10 cellular contexts compared by ENCODE assay signal in the genomic region with DNA sequence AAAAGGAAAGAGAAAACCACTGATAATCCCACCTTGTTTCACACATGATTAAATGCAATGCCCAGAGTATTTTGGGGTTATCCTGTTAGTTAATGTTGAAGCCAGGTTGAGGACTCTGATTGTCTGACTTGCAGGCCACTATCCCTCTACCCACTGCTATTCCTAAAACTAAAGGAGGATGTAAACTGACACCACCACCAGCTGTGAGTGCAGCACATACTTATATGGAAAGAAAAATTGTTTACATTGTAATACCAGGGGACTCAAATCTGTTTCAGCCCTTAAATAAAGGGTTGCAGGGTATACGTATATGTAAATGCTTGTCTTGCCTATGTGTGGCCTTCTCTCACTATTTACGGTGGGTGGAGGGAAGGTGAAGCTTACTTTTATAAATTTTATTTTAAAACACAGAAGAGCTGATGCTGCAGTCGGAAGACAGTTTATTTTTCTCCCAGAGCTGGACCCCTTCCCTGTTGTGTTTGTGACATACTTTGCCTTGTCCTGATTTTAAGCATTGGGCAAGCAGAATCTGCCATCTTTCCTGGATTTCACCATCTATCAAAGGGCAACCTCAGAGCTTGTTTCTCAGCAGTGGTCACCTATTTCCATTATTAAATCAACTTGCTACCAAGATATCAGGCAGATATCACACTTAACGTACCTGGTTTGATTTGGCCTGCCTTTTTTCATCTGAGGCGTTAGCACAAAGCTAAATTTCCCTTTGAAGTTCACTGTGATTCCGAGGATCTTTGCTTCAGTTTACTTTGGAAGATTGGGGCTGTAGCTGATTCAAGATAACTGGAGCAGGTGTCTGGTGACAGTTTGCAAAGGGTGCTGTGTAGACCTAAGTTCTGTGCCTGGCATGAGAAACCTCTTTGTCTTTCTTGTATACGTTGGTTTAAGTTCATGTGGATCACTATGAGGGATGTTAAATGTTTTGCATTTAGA. TPM values are rescaled to one million over a fixed set of nuclear protein-coding genes. Genes with fewer than 3 reads are reported as not detected.
A peak's percentile ranks its signal among the peaks of the same experiment; 100 is the strongest.
DNase-seq lines count a peak whose midpoint lies in the region; ATAC-seq and TF ChIP-seq lines count a peak whose summit lies in the region.
"Had no signal": no experiment of that assay in that cellular context is flagged by ENCODE, and none has a peak within 500 bp of the region (broad histone marks: within the 10 kb centered on the region; RNA-seq: fewer than 3 reads in every experiment).

No MANE protein-coding gene starts in this region.

- CTCF ChIA-PET in activated CD8-positive, alpha-beta T cell treated with anti-CD3 and anti-CD28 coated beads for 36 hours (lab: Charles Lee): no interaction called here

- 85 to 94% methylated on average over 7 of the region's 7 CpGs for WGBS in lower leg skin, 2 donors

- in situ Hi-C loops in gastrocnemius medialis (cut with MboI; ENCODE audit: low sequenced_read_pairs in 4 of 4): no loop called here

- DNase-seq in DMS79 treated with DMSO at 0.1 percent for 48 hours (lab: John Stamatoyannopoulos, UW) (peak; percentile 20), DMS79 (lab: John Stamatoyannopoulos, UW) (no peak), NCI-H345 (lab: John Stamatoyannopoulos, UW) (peak; percentile 55), fibroblast of gingiva (ENCODE audit: low read depth) (peak; percentile 4), gastrocnemius medialis (no peak), mesenteric fat pad (ENCODE audit: low spot score) (no peak), lower leg skin (ENCODE audit: low spot score in 2 of 2) (no peak)
- DNase-seq in activated CD8-positive, alpha-beta T cell treated with anti-CD3 and anti-CD28 coated beads for 36 hours: no peak
- DNase-seq: mesendoderm had no signal

- peaks cover 2% of the 10 kb centered on the region for H3K36me3 Mint-ChIP-seq in activated CD8-positive, alpha-beta T cell treated with anti-CD3 and anti-CD28 coated beads for 36 hours (ENCODE audit: low read depth)

- H3K4me1 Mint-ChIP-seq in activated CD8-positive, alpha-beta T cell treated with anti-CD3 and anti-CD28 coated beads for 36 hours (ENCODE audit: low read depth): peaks cover 4% of the 10 kb centered on the region

- TF ChIP-seq POLR2A in gastrocnemius medialis (IDR thresholded peaks at IDR 0.05) (no peak), lower leg skin (IDR thresholded peaks at IDR 0.05) (no peak)

- ATAC-seq in gastrocnemius medialis: no peak
- no peak for ATAC-seq in activated CD8-positive, alpha-beta T cell treated with anti-CD3 and anti-CD28 coated beads for 36 hours

- intact Hi-C loops in gastrocnemius medialis (cut with DNase I; ENCODE audit: low total_unique reads): no loop called here
- intact Hi-C loops in activated CD8-positive, alpha-beta T cell treated with anti-CD3 and anti-CD28 coated beads for 36 hours (cut with micrococcal nuclease): no loop called here
- intact Hi-C loops in lower leg skin (cut with DNase I; ENCODE audit: low total_unique reads): no loop called here

- H3K9me3 Mint-ChIP-seq in activated CD8-positive, alpha-beta T cell treated with anti-CD3 and anti-CD28 coated beads for 36 hours: no peaks in the 10 kb centered on the region

- H3K4me3 ChIP-seq in gastrocnemius medialis (no peak overlapping the region), lower leg skin (ENCODE audit: low read depth, poor library complexity, severe bottlenecking) (no peak overlapping the region)

- H3K36me3 ChIP-seq in gastrocnemius medialis: no peaks in the 10 kb centered on the region

- no peak overlapping the region for H3K4me3 Mint-ChIP-seq in activated CD8-positive, alpha-beta T cell treated with anti-CD3 and anti-CD28 coated beads for 36 hours

- H3K27me3 ChIP-seq in gastrocnemius medialis: no peaks in the 10 kb centered on the region

- H3K27me3 Mint-ChIP-seq in activated CD8-positive, alpha-beta T cell treated with anti-CD3 and anti-CD28 coated beads for 36 hours: no peaks in the 10 kb centered on the region

- peak overlapping the region in 3 of 4 donors; percentile 20 to 66 (median 56) for H3K27ac ChIP-seq in gastrocnemius medialis
- H3K27ac ChIP-seq: 22Rv1 had no signal

- POLR2A ChIA-PET in activated CD8-positive, alpha-beta T cell treated with anti-CD3 and anti-CD28 coated beads for 36 hours (lab: Charles Lee): interaction anchor here (0.8 kb wide), 1 partner anchor 10 kb away, joined by 3 read pairs; no protein-coding TSS in a partner anchor

- TF ChIP-seq CTCF in gastrocnemius medialis (IDR thresholded peaks at IDR 0.05 in 4 of 5, conservative IDR thresholded peaks at IDR 0.05 in 1 of 5) (no peak), lower leg skin (IDR thresholded peaks at IDR 0.05) (no peak)
- TF ChIP-seq CTCF in activated CD8-positive, alpha-beta T cell treated with anti-CD3 and anti-CD28 coated beads for 36 hours (IDR thresholded peaks at IDR 0.05): no peak

- no peaks in the 10 kb centered on the region for H3K9me3 ChIP-seq in gastrocnemius medialis

- H3K27ac Mint-ChIP-seq in activated CD8-positive, alpha-beta T cell treated with anti-CD3 and anti-CD28 coated beads for 36 hours: no peak overlapping the region

- H3K4me1 ChIP-seq in gastrocnemius medialis: peaks cover 44 to 54% of the 10 kb centered on the region in 2 donors

RNA-seq across cellular contexts. Expression of gene DAAM1, which starts 25.2 kb away (rescaled TPM):
- total RNA-seq in gastrocnemius medialis (10 to 100 TPM in 1 of 4 donors, 1 to 10 TPM in 3; 4.4 to 13.9 (median 6.4) TPM), mesenteric fat pad (52.5 TPM), lower leg skin (100 to 1,000 TPM; 155 to 194 (median 183) TPM)
- 1 to 10 TPM; 7.2 to 9.9 TPM for total RNA-seq in activated CD8-positive, alpha-beta T cell treated with anti-CD3 and anti-CD28 coated beads for 36 hours

Comparison
In these comparisons a context has a peak if more than half of its experiments do, and no peak if none do; other contexts are left out.
1. DNase-seq: peak in DMS79 treated with DMSO at 0.1 percent for 48 hours (single experiment), NCI-H345 (single experiment) and fibroblast of gingiva (single experiment); none in DMS79 (single experiment), gastrocnemius medialis (0 of 2), activated CD8-positive, alpha-beta T cell treated with anti-CD3 and anti-CD28 coated beads for 36 hours (single experiment), mesenteric fat pad (single experiment) and lower leg skin (0 of 2).